ENCODE assay signal across 8 cellular contexts in genomic region chr1:156601892-156602291, GRCh38.
DNase-seq lines count a peak whose midpoint lies in the region; ATAC-seq and TF ChIP-seq lines count a peak whose summit lies in the region.

No MANE protein-coding gene starts in this region.

- H3K36me3 Mint-ChIP-seq in activated T-cell treated with anti-CD3 and anti-CD28 coated beads, Interleukin-2, amount 50 U/mL, for 24 hours (ENCODE audit: low read depth) = peaks cover 48% of the 10 kb centered on the region

- no peaks in the 10 kb centered on the region for H3K27me3 Mint-ChIP-seq in activated T-cell treated with anti-CD3 and anti-CD28 coated beads, Interleukin-2, amount 50 U/mL, for 24 hours

- ATAC-seq in activated CD4-positive, CD25-positive, alpha-beta regulatory T cell treated with anti-CD3 and anti-CD28 coated beads, Interleukin-2, amount 50 U/mL, for 24 hours = no peak

- peaks cover 15% of the 10 kb centered on the region for H3K36me3 ChIP-seq in iPS-15b (ENCODE audit: control insufficient read depth, insufficient read depth, low read length)

- no peaks in the 10 kb centered on the region for H3K27me3 ChIP-seq in iPS-15b (ENCODE audit: control insufficient read depth, insufficient read depth, low read length)

- peak overlapping the region; percentile 97 for H3K27ac Mint-ChIP-seq in activated T-cell treated with anti-CD3 and anti-CD28 coated beads, Interleukin-2, amount 50 U/mL, for 24 hours

- no peaks in the 10 kb centered on the region for H3K4me1 ChIP-seq in iPS-15b (ENCODE audit: control insufficient read depth, insufficient read depth, low read length)

- DNase-seq in activated T-cell treated with anti-CD3 and anti-CD28 coated beads, Interleukin-2, amount 50 U/mL, for 24 hours = no peak
- DNase-seq in activated T-cell treated with anti-CD3 and anti-CD28 coated beads for 4 hours = no peak
- DNase-seq in substantia nigra (lab: John Stamatoyannopoulos, UW) = peak in 1 of 49 donors; percentile 13
- DNase-seq in NCI-H1092 (lab: John Stamatoyannopoulos, UW) = no peak
- DNase-seq in activated CD4-positive, CD25-positive, alpha-beta regulatory T cell treated with anti-CD3 and anti-CD28 coated beads, Interleukin-2, amount 50 U/mL, for 72 hours = no peak

- H3K4me1 Mint-ChIP-seq in activated T-cell treated with anti-CD3 and anti-CD28 coated beads, Interleukin-2, amount 50 U/mL, for 24 hours (ENCODE audit: low read depth) = peaks cover 46% of the 10 kb centered on the region

- TF ChIP-seq CTCF in WI38 (IDR thresholded peaks at IDR 0.05; ENCODE audit: low read depth, low read length) = no peak

- no peak overlapping the region for H3K9ac ChIP-seq in iPS-15b (ENCODE audit: low read depth, low read length)

- H3K4me3 ChIP-seq in WI38 (ENCODE audit: low read depth, low read length) (peak overlapping the region; percentile 97), iPS-15b (ENCODE audit: low read depth, low read length) (peak overlapping the region; percentile 95)

- H3K27ac ChIP-seq in substantia nigra (ENCODE audit: low read depth, low read length, poor library complexity, severe bottlenecking) = peak overlapping the region; percentile 86

- no peaks in the 10 kb centered on the region for H3K9me3 Mint-ChIP-seq in activated T-cell treated with anti-CD3 and anti-CD28 coated beads, Interleukin-2, amount 50 U/mL, for 24 hours

- peak overlapping the region; percentile 95 for H3K4me3 Mint-ChIP-seq in activated T-cell treated with anti-CD3 and anti-CD28 coated beads, Interleukin-2, amount 50 U/mL, for 24 hours

- no peaks in the 10 kb centered on the region for H3K9me3 ChIP-seq in iPS-15b (ENCODE audit: control insufficient read depth, insufficient read depth, low read length)
